In the genomic region with DNA sequence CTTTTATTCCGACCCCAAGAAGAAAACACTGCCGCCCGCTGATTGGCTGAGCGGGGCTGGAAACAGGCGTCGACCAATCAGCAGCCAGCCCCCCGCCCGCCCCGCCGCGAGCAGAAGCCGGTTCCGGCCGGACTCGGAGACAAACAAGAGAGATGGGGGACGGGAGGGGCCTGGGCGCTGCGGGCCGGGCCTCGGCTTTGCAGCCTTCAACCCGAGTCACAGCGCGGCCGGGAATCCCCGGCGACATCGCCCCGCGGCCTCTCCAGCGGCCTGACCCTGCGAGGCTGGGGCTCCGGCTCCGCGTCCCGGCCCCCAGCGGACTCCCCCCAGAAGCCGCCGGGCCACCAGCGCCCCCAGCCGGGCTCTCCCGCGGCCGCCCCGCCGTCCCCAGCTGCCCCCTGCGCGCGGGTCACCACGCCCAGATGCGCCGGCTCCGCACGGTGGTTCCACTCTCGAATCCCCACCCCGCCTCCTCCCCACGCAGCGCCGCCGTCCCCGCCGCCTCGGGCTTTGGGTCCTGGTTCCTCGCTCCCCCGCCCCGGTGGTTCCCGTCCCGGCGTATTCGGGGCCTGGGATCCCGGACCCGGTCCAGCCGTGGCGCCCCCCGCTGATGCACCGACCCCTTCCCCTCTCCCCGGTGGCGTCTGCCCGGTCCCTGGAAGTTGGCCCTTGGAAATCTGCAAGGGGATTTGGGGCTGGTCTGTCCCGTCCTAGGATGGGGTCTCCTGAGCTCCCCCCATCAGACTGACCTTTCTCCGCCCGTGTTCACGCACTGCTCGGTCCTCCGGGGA, we compare ENCODE assay signal across 1 cellular context.
A peak's percentile ranks its signal among the peaks of the same experiment; 100 is the strongest.
TF ChIP-seq lines count a peak whose summit lies in the region.

No MANE protein-coding gene starts in this region.

TF ChIP-seq in HepG2, 621 proteins besides CTCF, POLR2A, EP300 and RAD21 (continues in another document):
- no peak for TF ChIP-seq ZNF33A (CRISPR knock-in tag; IDR thresholded peaks at IDR 0.05; ENCODE audit: borderline replicate concordance)
- 0 out of 2 replicates have a peak, but pooled peaks have one; percentile 29 for TF ChIP-seq ZBTB38 (CRISPR knock-in tag; IDR thresholded peaks at IDR 0.05)
- no peak for TF ChIP-seq MTA3 (CRISPR knock-in tag; IDR thresholded peaks at IDR 0.05)
- no peak for TF ChIP-seq FOSL2 (CRISPR knock-in tag; IDR thresholded peaks at IDR 0.05)
- TF ChIP-seq SMYD3 (CRISPR knock-in tag; IDR thresholded peaks at IDR 0.05), result no peak
- TF ChIP-seq, protein P1, sequence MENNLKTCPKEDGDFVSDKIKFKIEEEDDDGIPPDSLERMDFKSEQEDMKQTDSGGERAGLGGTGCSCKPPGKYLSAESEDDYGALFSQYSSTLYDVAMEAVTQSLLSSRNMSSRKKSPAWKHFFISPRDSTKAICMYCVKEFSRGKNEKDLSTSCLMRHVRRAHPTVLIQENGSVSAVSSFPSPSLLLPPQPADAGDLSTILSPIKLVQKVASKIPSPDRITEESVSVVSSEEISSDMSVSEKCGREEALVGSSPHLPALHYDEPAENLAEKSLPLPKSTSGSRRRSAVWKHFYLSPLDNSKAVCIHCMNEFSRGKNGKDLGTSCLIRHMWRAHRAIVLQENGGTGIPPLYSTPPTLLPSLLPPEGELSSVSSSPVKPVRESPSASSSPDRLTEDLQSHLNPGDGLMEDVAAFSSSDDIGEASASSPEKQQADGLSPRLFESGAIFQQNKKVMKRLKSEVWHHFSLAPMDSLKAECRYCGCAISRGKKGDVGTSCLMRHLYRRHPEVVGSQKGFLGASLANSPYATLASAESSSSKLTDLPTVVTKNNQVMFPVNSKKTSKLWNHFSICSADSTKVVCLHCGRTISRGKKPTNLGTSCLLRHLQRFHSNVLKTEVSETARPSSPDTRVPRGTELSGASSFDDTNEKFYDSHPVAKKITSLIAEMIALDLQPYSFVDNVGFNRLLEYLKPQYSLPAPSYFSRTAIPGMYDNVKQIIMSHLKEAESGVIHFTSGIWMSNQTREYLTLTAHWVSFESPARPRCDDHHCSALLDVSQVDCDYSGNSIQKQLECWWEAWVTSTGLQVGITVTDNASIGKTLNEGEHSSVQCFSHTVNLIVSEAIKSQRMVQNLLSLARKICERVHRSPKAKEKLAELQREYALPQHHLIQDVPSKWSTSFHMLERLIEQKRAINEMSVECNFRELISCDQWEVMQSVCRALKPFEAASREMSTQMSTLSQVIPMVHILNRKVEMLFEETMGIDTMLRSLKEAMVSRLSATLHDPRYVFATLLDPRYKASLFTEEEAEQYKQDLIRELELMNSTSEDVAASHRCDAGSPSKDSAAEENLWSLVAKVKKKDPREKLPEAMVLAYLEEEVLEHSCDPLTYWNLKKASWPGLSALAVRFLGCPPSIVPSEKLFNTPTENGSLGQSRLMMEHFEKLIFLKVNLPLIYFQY (CRISPR knock-in tag; IDR thresholded peaks at IDR 0.05; ENCODE audit: borderline replicate concordance), result peak; percentile 53; the same call in 1 of the 2 replicates
- TF ChIP-seq ARNTL (CRISPR knock-in tag; IDR thresholded peaks at IDR 0.05), result no peak
- 0 out of 2 replicates have a peak, but pooled peaks have one; percentile 22 for TF ChIP-seq BRD4 (CRISPR knock-in tag; IDR thresholded peaks at IDR 0.05)
- no peak for TF ChIP-seq REL (CRISPR knock-in tag; conservative IDR thresholded peaks at IDR 0.05)
- TF ChIP-seq SAP130 (CRISPR knock-in tag; IDR thresholded peaks at IDR 0.05; ENCODE audit: low read depth), result peak; percentile 70
- TF ChIP-seq RFX3 (CRISPR knock-in tag; IDR thresholded peaks at IDR 0.05), result no peak
- no peak for TF ChIP-seq ZNF883 (CRISPR knock-in tag; IDR thresholded peaks at IDR 0.05; ENCODE audit: not compliant biosample characterization)
- TF ChIP-seq ZNF296 (CRISPR knock-in tag; conservative IDR thresholded peaks at IDR 0.05), result no peak
- TF ChIP-seq, protein P2, sequence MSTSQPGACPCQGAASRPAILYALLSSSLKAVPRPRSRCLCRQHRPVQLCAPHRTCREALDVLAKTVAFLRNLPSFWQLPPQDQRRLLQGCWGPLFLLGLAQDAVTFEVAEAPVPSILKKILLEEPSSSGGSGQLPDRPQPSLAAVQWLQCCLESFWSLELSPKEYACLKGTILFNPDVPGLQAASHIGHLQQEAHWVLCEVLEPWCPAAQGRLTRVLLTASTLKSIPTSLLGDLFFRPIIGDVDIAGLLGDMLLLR (CRISPR knock-in tag; IDR thresholded peaks at IDR 0.05), result no peak
- TF ChIP-seq, protein P3, sequence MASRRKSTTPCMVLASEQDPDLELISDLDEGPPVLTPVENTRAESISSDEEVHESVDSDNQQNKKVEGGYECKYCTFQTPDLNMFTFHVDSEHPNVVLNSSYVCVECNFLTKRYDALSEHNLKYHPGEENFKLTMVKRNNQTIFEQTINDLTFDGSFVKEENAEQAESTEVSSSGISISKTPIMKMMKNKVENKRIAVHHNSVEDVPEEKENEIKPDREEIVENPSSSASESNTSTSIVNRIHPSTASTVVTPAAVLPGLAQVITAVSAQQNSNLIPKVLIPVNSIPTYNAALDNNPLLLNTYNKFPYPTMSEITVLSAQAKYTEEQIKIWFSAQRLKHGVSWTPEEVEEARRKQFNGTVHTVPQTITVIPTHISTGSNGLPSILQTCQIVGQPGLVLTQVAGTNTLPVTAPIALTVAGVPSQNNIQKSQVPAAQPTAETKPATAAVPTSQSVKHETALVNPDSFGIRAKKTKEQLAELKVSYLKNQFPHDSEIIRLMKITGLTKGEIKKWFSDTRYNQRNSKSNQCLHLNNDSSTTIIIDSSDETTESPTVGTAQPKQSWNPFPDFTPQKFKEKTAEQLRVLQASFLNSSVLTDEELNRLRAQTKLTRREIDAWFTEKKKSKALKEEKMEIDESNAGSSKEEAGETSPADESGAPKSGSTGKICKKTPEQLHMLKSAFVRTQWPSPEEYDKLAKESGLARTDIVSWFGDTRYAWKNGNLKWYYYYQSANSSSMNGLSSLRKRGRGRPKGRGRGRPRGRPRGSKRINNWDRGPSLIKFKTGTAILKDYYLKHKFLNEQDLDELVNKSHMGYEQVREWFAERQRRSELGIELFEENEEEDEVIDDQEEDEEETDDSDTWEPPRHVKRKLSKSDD (CRISPR knock-in tag; IDR thresholded peaks at IDR 0.05; ENCODE audit: low read depth), result no peak
- TF ChIP-seq ZSCAN25 (CRISPR knock-in tag; IDR thresholded peaks at IDR 0.05), result no peak
- TF ChIP-seq ZNF329 (CRISPR knock-in tag; IDR thresholded peaks at IDR 0.05; ENCODE audit: low read depth), result no peak
- 0 out of 2 replicates have a peak, but pooled peaks have one; percentile 28 for TF ChIP-seq HOXD1 (CRISPR knock-in tag; IDR thresholded peaks at IDR 0.05)
- peak; percentile 9 for TF ChIP-seq TBL1XR1 (IDR thresholded peaks at IDR 0.05; ENCODE audit: borderline replicate concordance, low read length, partially characterized antibody)
- TF ChIP-seq, protein P4, sequence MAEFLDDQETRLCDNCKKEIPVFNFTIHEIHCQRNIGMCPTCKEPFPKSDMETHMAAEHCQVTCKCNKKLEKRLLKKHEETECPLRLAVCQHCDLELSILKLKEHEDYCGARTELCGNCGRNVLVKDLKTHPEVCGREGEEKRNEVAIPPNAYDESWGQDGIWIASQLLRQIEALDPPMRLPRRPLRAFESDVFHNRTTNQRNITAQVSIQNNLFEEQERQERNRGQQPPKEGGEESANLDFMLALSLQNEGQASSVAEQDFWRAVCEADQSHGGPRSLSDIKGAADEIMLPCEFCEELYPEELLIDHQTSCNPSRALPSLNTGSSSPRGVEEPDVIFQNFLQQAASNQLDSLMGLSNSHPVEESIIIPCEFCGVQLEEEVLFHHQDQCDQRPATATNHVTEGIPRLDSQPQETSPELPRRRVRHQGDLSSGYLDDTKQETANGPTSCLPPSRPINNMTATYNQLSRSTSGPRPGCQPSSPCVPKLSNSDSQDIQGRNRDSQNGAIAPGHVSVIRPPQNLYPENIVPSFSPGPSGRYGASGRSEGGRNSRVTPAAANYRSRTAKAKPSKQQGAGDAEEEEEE (CRISPR knock-in tag; IDR thresholded peaks at IDR 0.05; ENCODE audit: borderline replicate concordance), result no peak
- TF ChIP-seq BCL6 (CRISPR knock-in tag; IDR thresholded peaks at IDR 0.05), result 0 out of 2 replicates have a peak, but pooled peaks have one; percentile 9
- TF ChIP-seq ETV6 (CRISPR knock-in tag; conservative IDR thresholded peaks at IDR 0.05), result no peak
- TF ChIP-seq ZNF292 (CRISPR knock-in tag; IDR thresholded peaks at IDR 0.05; ENCODE audit: borderline replicate concordance, low read depth), result no peak
- TF ChIP-seq TSC22D2 (CRISPR knock-in tag; IDR thresholded peaks at IDR 0.05; ENCODE audit: borderline replicate concordance), result no peak
- no peak for TF ChIP-seq PITX1 (CRISPR knock-in tag; IDR thresholded peaks at IDR 0.05)
- TF ChIP-seq, protein P5, sequence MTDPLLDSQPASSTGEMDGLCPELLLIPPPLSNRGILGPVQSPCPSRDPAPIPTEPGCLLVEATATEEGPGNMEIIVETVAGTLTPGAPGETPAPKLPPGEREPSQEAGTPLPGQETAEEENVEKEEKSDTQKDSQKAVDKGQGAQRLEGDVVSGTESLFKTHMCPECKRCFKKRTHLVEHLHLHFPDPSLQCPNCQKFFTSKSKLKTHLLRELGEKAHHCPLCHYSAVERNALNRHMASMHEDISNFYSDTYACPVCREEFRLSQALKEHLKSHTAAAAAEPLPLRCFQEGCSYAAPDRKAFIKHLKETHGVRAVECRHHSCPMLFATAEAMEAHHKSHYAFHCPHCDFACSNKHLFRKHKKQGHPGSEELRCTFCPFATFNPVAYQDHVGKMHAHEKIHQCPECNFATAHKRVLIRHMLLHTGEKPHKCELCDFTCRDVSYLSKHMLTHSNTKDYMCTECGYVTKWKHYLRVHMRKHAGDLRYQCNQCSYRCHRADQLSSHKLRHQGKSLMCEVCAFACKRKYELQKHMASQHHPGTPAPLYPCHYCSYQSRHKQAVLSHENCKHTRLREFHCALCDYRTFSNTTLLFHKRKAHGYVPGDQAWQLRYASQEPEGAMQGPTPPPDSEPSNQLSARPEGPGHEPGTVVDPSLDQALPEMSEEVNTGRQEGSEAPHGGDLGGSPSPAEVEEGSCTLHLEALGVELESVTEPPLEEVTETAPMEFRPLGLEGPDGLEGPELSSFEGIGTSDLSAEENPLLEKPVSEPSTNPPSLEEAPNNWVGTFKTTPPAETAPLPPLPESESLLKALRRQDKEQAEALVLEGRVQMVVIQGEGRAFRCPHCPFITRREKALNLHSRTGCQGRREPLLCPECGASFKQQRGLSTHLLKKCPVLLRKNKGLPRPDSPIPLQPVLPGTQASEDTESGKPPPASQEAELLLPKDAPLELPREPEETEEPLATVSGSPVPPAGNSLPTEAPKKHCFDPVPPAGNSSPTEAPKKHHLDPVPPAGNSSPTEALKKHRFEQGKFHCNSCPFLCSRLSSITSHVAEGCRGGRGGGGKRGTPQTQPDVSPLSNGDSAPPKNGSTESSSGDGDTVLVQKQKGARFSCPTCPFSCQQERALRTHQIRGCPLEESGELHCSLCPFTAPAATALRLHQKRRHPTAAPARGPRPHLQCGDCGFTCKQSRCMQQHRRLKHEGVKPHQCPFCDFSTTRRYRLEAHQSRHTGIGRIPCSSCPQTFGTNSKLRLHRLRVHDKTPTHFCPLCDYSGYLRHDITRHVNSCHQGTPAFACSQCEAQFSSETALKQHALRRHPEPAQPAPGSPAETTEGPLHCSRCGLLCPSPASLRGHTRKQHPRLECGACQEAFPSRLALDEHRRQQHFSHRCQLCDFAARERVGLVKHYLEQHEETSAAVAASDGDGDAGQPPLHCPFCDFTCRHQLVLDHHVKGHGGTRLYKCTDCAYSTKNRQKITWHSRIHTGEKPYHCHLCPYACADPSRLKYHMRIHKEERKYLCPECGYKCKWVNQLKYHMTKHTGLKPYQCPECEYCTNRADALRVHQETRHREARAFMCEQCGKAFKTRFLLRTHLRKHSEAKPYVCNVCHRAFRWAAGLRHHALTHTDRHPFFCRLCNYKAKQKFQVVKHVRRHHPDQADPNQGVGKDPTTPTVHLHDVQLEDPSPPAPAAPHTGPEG (CRISPR knock-in tag; IDR thresholded peaks at IDR 0.05), result no peak
- TF ChIP-seq, protein P6, sequence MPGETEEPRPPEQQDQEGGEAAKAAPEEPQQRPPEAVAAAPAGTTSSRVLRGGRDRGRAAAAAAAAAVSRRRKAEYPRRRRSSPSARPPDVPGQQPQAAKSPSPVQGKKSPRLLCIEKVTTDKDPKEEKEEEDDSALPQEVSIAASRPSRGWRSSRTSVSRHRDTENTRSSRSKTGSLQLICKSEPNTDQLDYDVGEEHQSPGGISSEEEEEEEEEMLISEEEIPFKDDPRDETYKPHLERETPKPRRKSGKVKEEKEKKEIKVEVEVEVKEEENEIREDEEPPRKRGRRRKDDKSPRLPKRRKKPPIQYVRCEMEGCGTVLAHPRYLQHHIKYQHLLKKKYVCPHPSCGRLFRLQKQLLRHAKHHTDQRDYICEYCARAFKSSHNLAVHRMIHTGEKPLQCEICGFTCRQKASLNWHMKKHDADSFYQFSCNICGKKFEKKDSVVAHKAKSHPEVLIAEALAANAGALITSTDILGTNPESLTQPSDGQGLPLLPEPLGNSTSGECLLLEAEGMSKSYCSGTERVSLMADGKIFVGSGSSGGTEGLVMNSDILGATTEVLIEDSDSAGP (CRISPR knock-in tag; IDR thresholded peaks at IDR 0.05; ENCODE audit: borderline replicate concordance), result 0 out of 2 replicates have a peak, but pooled peaks have one; percentile 0
- no peak for TF ChIP-seq ZNF605 (CRISPR knock-in tag; IDR thresholded peaks at IDR 0.05)
- TF ChIP-seq TCF7L2 (IDR thresholded peaks at IDR 0.05; ENCODE audit: low read depth, low read length), result no peak
- peak; percentile 39; the same call in 1 of the 2 replicates for TF ChIP-seq ELF1 (CRISPR knock-in tag; IDR thresholded peaks at IDR 0.05)
- no peak for TF ChIP-seq KLF11 (CRISPR knock-in tag; IDR thresholded peaks at IDR 0.05)
- TF ChIP-seq ZNF547 (CRISPR knock-in tag; IDR thresholded peaks at IDR 0.05), result no peak
- no peak; the same call in 1 of the 2 replicates for TF ChIP-seq FOXO1 (CRISPR knock-in tag; IDR thresholded peaks at IDR 0.05)
- TF ChIP-seq, protein P7, sequence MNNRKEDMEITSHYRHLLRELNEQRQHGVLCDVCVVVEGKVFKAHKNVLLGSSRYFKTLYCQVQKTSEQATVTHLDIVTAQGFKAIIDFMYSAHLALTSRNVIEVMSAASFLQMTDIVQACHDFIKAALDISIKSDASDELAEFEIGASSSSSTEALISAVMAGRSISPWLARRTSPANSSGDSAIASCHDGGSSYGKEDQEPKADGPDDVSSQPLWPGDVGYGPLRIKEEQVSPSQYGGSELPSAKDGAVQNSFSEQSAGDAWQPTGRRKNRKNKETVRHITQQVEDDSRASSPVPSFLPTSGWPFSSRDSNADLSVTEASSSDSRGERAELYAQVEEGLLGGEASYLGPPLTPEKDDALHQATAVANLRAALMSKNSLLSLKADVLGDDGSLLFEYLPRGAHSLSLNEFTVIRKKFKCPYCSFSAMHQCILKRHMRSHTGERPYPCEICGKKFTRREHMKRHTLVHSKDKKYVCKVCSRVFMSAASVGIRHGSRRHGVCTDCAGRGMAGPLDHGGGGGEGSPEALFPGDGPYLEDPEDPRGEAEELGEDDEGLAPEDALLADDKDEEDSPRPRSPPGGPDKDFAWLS (CRISPR knock-in tag; IDR thresholded peaks at IDR 0.05; ENCODE audit: borderline replicate concordance), result no peak
- TF ChIP-seq, protein P8, sequence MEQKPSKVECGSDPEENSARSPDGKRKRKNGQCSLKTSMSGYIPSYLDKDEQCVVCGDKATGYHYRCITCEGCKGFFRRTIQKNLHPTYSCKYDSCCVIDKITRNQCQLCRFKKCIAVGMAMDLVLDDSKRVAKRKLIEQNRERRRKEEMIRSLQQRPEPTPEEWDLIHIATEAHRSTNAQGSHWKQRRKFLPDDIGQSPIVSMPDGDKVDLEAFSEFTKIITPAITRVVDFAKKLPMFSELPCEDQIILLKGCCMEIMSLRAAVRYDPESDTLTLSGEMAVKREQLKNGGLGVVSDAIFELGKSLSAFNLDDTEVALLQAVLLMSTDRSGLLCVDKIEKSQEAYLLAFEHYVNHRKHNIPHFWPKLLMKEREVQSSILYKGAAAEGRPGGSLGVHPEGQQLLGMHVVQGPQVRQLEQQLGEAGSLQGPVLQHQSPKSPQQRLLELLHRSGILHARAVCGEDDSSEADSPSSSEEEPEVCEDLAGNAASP (CRISPR knock-in tag; IDR thresholded peaks at IDR 0.05; ENCODE audit: borderline replicate concordance), result peak; percentile 29; the same call in 1 of the 2 replicates
